10 cellular contexts compared by ENCODE assay signal in the genomic region with DNA sequence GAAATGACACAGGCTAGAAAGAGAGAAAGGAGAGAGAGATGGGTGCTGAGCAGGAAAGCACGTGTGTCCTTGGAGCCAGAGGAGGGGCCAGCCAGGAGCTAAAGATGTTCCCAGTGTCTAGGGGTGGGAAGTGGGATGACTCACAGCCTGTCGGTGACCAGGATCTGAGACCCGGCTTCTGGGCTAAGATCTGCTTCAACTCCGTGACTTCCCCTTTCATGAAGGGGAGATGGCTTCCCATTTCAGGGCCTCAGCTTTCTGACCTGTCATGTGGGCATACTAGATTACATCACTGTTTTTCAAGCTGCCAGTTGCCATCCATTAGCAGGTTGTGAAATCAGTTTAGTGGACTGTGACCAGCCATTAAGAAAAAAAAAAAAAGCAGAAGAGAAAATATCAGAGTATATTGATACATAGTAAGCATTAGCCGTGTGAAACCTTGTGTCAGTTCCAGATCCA. TPM values are rescaled to one million over a fixed set of nuclear protein-coding genes. Genes with fewer than 3 reads are reported as not detected.
DNase-seq lines count a peak whose midpoint lies in the region; ATAC-seq lines count a peak whose summit lies in the region.
"Had no signal": no experiment of that assay in that cellular context is flagged by ENCODE, and none has a peak within 500 bp of the region (broad histone marks: within the 10 kb centered on the region; RNA-seq: fewer than 3 reads in every experiment).

No MANE protein-coding gene starts in this region.

- no peak overlapping the region for H3K4me3 ChIP-seq in SJSA1
- H3K4me3 ChIP-seq: body of pancreas had no signal

- peak; percentile 93 for ATAC-seq in GM18498 (IDR thresholded peaks at IDR 0.05; ENCODE audit: unreplicated experiment)
- ATAC-seq in HG03039 (IDR thresholded peaks at IDR 0.05; ENCODE audit: unreplicated experiment): peak; percentile 82
- ATAC-seq in GM21423 (IDR thresholded peaks at IDR 0.05; ENCODE audit: unreplicated experiment): no peak
- ATAC-seq: body of pancreas had no signal

- no peaks in the 10 kb centered on the region for H3K27me3 ChIP-seq in SJSA1 (replicated peaks)
- H3K27me3 ChIP-seq: body of pancreas had no signal

- H3K4me1 ChIP-seq in SJSA1 (replicated peaks): peaks cover 34% of the 10 kb centered on the region

- H3K36me3 ChIP-seq in SJSA1: no peaks in the 10 kb centered on the region

- DNase-seq in SJSA1 (ENCODE audit: low read depth in 1 of 2, low spot score in 2 of 2) (peak; percentile 54 to 68), islet precursor cell (peak; percentile 87), NCI-H2171 (lab: John Stamatoyannopoulos, UW) (no peak), NCI-H1105 treated with DMSO at 0.1 percent for 48 hours (lab: John Stamatoyannopoulos, UW) (no peak)
- no peak for DNase-seq in stimulated activated CD4-positive, alpha-beta T cell treated with anti-CD3 and anti-CD28 coated beads, Interleukin-1b, Interleukin-23, amount 100 ng/mL, for 48 hours

- H3K9me3 ChIP-seq in SJSA1 (replicated peaks): no peaks in the 10 kb centered on the region
- H3K9me3 ChIP-seq: body of pancreas had no signal

- H3K27ac ChIP-seq in SJSA1: no peak overlapping the region

RNA-seq across cellular contexts. Expression of a gene that starts 5.4 kb away (rescaled TPM):
- 4.2 and 5.3 TPM in 2 replicates for total RNA-seq in SJSA1 (2014; rRNA removed; shearing (Covaris generic))
- total RNA-seq: pulmonary artery endothelial cell had no signal

Comparison
In these comparisons a context has a peak if more than half of its experiments do, and no peak if none do; other contexts are left out.
1. DNase-seq: peak in SJSA1 (2 of 2) and islet precursor cell (single experiment); none in NCI-H2171 (single experiment), stimulated activated CD4-positive, alpha-beta T cell treated with anti-CD3 and anti-CD28 coated beads, Interleukin-1b, Interleukin-23, amount 100 ng/mL, for 48 hours (single experiment) and NCI-H1105 treated with DMSO at 0.1 percent for 48 hours (single experiment).